Comparison of ENCODE assay signal across 1 cellular context in genomic region chr7:36291387-36292316, GRCh38.
TF ChIP-seq lines count a peak whose summit lies in the region.

No MANE protein-coding gene starts in this region.

TF ChIP-seq in HepG2, 621 proteins besides CTCF, POLR2A, EP300 and RAD21 (continued from another document and continues in another):
- TF ChIP-seq, protein P1, sequence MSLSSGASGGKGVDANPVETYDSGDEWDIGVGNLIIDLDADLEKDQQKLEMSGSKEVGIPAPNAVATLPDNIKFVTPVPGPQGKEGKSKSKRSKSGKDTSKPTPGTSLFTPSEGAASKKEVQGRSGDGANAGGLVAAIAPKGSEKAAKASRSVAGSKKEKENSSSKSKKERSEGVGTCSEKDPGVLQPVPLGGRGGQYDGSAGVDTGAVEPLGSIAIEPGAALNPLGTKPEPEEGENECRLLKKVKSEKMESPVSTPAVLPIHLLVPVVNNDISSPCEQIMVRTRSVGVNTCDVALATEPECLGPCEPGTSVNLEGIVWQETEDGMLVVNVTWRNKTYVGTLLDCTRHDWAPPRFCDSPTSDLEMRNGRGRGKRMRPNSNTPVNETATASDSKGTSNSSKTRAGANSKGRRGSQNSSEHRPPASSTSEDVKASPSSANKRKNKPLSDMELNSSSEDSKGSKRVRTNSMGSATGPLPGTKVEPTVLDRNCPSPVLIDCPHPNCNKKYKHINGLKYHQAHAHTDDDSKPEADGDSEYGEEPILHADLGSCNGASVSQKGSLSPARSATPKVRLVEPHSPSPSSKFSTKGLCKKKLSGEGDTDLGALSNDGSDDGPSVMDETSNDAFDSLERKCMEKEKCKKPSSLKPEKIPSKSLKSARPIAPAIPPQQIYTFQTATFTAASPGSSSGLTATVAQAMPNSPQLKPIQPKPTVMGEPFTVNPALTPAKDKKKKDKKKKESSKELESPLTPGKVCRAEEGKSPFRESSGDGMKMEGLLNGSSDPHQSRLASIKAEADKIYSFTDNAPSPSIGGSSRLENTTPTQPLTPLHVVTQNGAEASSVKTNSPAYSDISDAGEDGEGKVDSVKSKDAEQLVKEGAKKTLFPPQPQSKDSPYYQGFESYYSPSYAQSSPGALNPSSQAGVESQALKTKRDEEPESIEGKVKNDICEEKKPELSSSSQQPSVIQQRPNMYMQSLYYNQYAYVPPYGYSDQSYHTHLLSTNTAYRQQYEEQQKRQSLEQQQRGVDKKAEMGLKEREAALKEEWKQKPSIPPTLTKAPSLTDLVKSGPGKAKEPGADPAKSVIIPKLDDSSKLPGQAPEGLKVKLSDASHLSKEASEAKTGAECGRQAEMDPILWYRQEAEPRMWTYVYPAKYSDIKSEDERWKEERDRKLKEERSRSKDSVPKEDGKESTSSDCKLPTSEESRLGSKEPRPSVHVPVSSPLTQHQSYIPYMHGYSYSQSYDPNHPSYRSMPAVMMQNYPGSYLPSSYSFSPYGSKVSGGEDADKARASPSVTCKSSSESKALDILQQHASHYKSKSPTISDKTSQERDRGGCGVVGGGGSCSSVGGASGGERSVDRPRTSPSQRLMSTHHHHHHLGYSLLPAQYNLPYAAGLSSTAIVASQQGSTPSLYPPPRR (CRISPR knock-in tag; IDR thresholded peaks at IDR 0.05; ENCODE audit: borderline replicate concordance) = 0 out of 2 replicates have a peak, but pooled peaks have one; percentile 15
- no peak for TF ChIP-seq ZNF496 (CRISPR knock-in tag; IDR thresholded peaks at IDR 0.05; ENCODE audit: insufficient replicate concordance)
- no peak for TF ChIP-seq ZBTB42 (CRISPR knock-in tag; IDR thresholded peaks at IDR 0.05)
- TF ChIP-seq ZNF619 (CRISPR knock-in tag; IDR thresholded peaks at IDR 0.05) = no peak
- TF ChIP-seq LCORL (IDR thresholded peaks at IDR 0.05) = no peak
- peak; percentile 67 for TF ChIP-seq LCORL (CRISPR knock-in tag; IDR thresholded peaks at IDR 0.05)
- TF ChIP-seq HMG20A (CRISPR knock-in tag; IDR thresholded peaks at IDR 0.05; ENCODE audit: borderline replicate concordance) = peak; percentile 46; the same call in 1 of the 2 replicates
- no peak for TF ChIP-seq ADNP (CRISPR knock-in tag; IDR thresholded peaks at IDR 0.05)
- TF ChIP-seq, protein P2, sequence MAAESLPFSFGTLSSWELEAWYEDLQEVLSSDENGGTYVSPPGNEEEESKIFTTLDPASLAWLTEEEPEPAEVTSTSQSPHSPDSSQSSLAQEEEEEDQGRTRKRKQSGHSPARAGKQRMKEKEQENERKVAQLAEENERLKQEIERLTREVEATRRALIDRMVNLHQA (CRISPR knock-in tag; IDR thresholded peaks at IDR 0.05) = no peak
- no peak for TF ChIP-seq ZNF224 (CRISPR knock-in tag; IDR thresholded peaks at IDR 0.05)
- TF ChIP-seq MTERF4 (CRISPR knock-in tag; IDR thresholded peaks at IDR 0.05) = no peak
- no peak for TF ChIP-seq DNMT3B (CRISPR knock-in tag; conservative IDR thresholded peaks at IDR 0.05)
- TF ChIP-seq ZNF678 (CRISPR knock-in tag; IDR thresholded peaks at IDR 0.05) = peak; percentile 60; the same call in 1 of the 2 replicates
- TF ChIP-seq ZNF333 (CRISPR knock-in tag; IDR thresholded peaks at IDR 0.05; ENCODE audit: borderline replicate concordance) = no peak
- TF ChIP-seq, protein P3, sequence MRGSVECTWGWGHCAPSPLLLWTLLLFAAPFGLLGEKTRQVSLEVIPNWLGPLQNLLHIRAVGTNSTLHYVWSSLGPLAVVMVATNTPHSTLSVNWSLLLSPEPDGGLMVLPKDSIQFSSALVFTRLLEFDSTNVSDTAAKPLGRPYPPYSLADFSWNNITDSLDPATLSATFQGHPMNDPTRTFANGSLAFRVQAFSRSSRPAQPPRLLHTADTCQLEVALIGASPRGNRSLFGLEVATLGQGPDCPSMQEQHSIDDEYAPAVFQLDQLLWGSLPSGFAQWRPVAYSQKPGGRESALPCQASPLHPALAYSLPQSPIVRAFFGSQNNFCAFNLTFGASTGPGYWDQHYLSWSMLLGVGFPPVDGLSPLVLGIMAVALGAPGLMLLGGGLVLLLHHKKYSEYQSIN (CRISPR knock-in tag; IDR thresholded peaks at IDR 0.05; ENCODE audit: borderline replicate concordance) = no peak
- TF ChIP-seq ZNF343 (CRISPR knock-in tag; IDR thresholded peaks at IDR 0.05) = 0 out of 2 replicates have a peak, but pooled peaks have one; percentile 64
- no peak for TF ChIP-seq FOXJ3 (CRISPR knock-in tag; IDR thresholded peaks at IDR 0.05; ENCODE audit: borderline replicate concordance)
- no peak for TF ChIP-seq SMARCE1 (IDR thresholded peaks at IDR 0.05; ENCODE audit: borderline replicate concordance)
- TF ChIP-seq ZKSCAN1 (IDR thresholded peaks at IDR 0.05; ENCODE audit: low read length) = no peak
- TF ChIP-seq KMT2A (CRISPR knock-in tag; IDR thresholded peaks at IDR 0.05) = 0 out of 2 replicates have a peak, but pooled peaks have one; percentile 24
- no peak for TF ChIP-seq ZFAT (CRISPR knock-in tag; conservative IDR thresholded peaks at IDR 0.05)
- no peak for TF ChIP-seq SP4 (CRISPR knock-in tag; IDR thresholded peaks at IDR 0.05)
- no peak for TF ChIP-seq ZNF253 (CRISPR knock-in tag; IDR thresholded peaks at IDR 0.05; ENCODE audit: borderline replicate concordance)
- no peak for TF ChIP-seq JUND (CRISPR knock-in tag; IDR thresholded peaks at IDR 0.05)
- no peak for TF ChIP-seq RBAK (CRISPR knock-in tag; IDR thresholded peaks at IDR 0.05)
- TF ChIP-seq, protein P4, sequence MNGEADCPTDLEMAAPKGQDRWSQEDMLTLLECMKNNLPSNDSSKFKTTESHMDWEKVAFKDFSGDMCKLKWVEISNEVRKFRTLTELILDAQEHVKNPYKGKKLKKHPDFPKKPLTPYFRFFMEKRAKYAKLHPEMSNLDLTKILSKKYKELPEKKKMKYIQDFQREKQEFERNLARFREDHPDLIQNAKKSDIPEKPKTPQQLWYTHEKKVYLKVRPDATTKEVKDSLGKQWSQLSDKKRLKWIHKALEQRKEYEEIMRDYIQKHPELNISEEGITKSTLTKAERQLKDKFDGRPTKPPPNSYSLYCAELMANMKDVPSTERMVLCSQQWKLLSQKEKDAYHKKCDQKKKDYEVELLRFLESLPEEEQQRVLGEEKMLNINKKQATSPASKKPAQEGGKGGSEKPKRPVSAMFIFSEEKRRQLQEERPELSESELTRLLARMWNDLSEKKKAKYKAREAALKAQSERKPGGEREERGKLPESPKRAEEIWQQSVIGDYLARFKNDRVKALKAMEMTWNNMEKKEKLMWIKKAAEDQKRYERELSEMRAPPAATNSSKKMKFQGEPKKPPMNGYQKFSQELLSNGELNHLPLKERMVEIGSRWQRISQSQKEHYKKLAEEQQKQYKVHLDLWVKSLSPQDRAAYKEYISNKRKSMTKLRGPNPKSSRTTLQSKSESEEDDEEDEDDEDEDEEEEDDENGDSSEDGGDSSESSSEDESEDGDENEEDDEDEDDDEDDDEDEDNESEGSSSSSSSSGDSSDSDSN (CRISPR knock-in tag; IDR thresholded peaks at IDR 0.05) = no peak; the same call in 1 of the 2 replicates
- TF ChIP-seq PLRG1 (conservative IDR thresholded peaks at IDR 0.05) = no peak
- no peak for TF ChIP-seq DR1 (CRISPR knock-in tag; IDR thresholded peaks at IDR 0.05)
- TF ChIP-seq, protein P5, sequence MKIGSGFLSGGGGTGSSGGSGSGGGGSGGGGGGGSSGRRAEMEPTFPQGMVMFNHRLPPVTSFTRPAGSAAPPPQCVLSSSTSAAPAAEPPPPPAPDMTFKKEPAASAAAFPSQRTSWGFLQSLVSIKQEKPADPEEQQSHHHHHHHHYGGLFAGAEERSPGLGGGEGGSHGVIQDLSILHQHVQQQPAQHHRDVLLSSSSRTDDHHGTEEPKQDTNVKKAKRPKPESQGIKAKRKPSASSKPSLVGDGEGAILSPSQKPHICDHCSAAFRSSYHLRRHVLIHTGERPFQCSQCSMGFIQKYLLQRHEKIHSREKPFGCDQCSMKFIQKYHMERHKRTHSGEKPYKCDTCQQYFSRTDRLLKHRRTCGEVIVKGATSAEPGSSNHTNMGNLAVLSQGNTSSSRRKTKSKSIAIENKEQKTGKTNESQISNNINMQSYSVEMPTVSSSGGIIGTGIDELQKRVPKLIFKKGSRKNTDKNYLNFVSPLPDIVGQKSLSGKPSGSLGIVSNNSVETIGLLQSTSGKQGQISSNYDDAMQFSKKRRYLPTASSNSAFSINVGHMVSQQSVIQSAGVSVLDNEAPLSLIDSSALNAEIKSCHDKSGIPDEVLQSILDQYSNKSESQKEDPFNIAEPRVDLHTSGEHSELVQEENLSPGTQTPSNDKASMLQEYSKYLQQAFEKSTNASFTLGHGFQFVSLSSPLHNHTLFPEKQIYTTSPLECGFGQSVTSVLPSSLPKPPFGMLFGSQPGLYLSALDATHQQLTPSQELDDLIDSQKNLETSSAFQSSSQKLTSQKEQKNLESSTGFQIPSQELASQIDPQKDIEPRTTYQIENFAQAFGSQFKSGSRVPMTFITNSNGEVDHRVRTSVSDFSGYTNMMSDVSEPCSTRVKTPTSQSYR (CRISPR knock-in tag; IDR thresholded peaks at IDR 0.05; ENCODE audit: borderline replicate concordance) = no peak
- no peak for TF ChIP-seq TSC22D2 (CRISPR knock-in tag; IDR thresholded peaks at IDR 0.05; ENCODE audit: borderline replicate concordance)
- no peak for TF ChIP-seq RFXANK (CRISPR knock-in tag; IDR thresholded peaks at IDR 0.05)
- TF ChIP-seq TFDP1 (CRISPR knock-in tag; IDR thresholded peaks at IDR 0.05; ENCODE audit: borderline replicate concordance) = no peak
- no peak for TF ChIP-seq ZNF124 (CRISPR knock-in tag; IDR thresholded peaks at IDR 0.05)
- no peak for TF ChIP-seq FOXK2 (IDR thresholded peaks at IDR 0.05)
- TF ChIP-seq, protein P6, sequence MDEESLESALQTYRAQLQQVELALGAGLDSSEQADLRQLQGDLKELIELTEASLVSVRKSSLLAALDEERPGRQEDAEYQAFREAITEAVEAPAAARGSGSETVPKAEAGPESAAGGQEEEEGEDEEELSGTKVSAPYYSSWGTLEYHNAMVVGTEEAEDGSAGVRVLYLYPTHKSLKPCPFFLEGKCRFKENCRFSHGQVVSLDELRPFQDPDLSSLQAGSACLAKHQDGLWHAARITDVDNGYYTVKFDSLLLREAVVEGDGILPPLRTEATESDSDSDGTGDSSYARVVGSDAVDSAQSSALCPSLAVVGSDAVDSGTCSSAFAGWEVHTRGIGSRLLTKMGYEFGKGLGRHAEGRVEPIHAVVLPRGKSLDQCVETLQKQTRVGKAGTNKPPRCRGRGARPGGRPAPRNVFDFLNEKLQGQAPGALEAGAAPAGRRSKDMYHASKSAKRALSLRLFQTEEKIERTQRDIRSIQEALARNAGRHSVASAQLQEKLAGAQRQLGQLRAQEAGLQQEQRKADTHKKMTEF (CRISPR knock-in tag; IDR thresholded peaks at IDR 0.05) = 0 out of 2 replicates have a peak, but pooled peaks have one; percentile 9
- TF ChIP-seq, protein P7, sequence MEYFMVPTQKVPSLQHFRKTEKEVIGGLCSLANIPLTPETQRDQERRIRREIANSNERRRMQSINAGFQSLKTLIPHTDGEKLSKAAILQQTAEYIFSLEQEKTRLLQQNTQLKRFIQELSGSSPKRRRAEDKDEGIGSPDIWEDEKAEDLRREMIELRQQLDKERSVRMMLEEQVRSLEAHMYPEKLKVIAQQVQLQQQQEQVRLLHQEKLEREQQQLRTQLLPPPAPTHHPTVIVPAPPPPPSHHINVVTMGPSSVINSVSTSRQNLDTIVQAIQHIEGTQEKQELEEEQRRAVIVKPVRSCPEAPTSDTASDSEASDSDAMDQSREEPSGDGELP (IDR thresholded peaks at IDR 0.05; ENCODE audit: borderline replicate concordance, low read depth) = peak; percentile 81
- no peak for TF ChIP-seq ZNF367 (CRISPR knock-in tag; IDR thresholded peaks at IDR 0.05; ENCODE audit: borderline replicate concordance)
- TF ChIP-seq MEIS1 (CRISPR knock-in tag; IDR thresholded peaks at IDR 0.05; ENCODE audit: borderline replicate concordance) = peak; percentile 50
- TF ChIP-seq IKZF4 (CRISPR knock-in tag; IDR thresholded peaks at IDR 0.05; ENCODE audit: borderline replicate concordance, low read depth, not compliant biosample characterization) = no peak
- TF ChIP-seq FUBP1 (CRISPR knock-in tag; IDR thresholded peaks at IDR 0.05; ENCODE audit: borderline replicate concordance) = no peak
- TF ChIP-seq SPEN (CRISPR knock-in tag; IDR thresholded peaks at IDR 0.05; ENCODE audit: low read depth) = no peak
- TF ChIP-seq NFE2L2 (IDR thresholded peaks at IDR 0.05; ENCODE audit: low read length) = no peak
- TF ChIP-seq SALL1 (CRISPR knock-in tag; IDR thresholded peaks at IDR 0.05) = peak; percentile 69
- TF ChIP-seq KLF11 (CRISPR knock-in tag; IDR thresholded peaks at IDR 0.05) = no peak
- peak; percentile 44; the same call in 1 of the 2 replicates for TF ChIP-seq MIER3 (CRISPR knock-in tag; IDR thresholded peaks at IDR 0.05; ENCODE audit: borderline replicate concordance)
- TF ChIP-seq XBP1 (CRISPR knock-in tag; IDR thresholded peaks at IDR 0.05) = no peak
